In genomic region chr12:76042147-76042546, GRCh38 we compare ENCODE assay signal across 20 cellular contexts.
"Had no signal": no experiment of that assay in that cellular context is flagged by ENCODE, and none has a peak within 500 bp of the region (broad histone marks: within the 10 kb centered on the region; RNA-seq: fewer than 3 reads in every experiment).

No MANE protein-coding gene starts in this region.

- H3K27ac Mint-ChIP-seq: activated CD4-positive, alpha-beta T cell treated with anti-CD3 and anti-CD28 coated beads, Interleukin-2, amount 10 ng/mL, durations not matched to agents 24 days and 14 days; activated CD8-positive, alpha-beta T cell treated with anti-CD3 and anti-CD28 coated beads, Interleukin-2, amount 10 ng/mL, durations not matched to agents 7 days and 5 days; activated naive CD4-positive, alpha-beta T cell treated with anti-CD3 and anti-CD28 coated beads, Interleukin-2, amount 50 U/mL, for 24 hours; natural killer cell treated with Interleukin-12 subunit alpha and Interleukin-12 subunit beta and Interleukin-15 and Interleukin-18, amount 100 ng/mL, for 72 hours had no signal

- ATAC-seq: activated CD8-positive, alpha-beta T cell treated with anti-CD3 and anti-CD28 coated beads, Interleukin-2, amount 10 ng/mL, durations not matched to agents 7 days and 5 days; foreskin keratinocyte; natural killer cell treated with Interleukin-12 subunit alpha and Interleukin-12 subunit beta and Interleukin-15 and Interleukin-18, amount 100 ng/mL, for 72 hours had no signal

- H3K4me3 Mint-ChIP-seq: activated CD4-positive, alpha-beta T cell treated with anti-CD3 and anti-CD28 coated beads, Interleukin-2, amount 10 ng/mL, durations not matched to agents 24 days and 14 days; activated CD8-positive, alpha-beta T cell treated with anti-CD3 and anti-CD28 coated beads, Interleukin-2, amount 10 ng/mL, durations not matched to agents 7 days and 5 days; activated naive CD4-positive, alpha-beta T cell treated with anti-CD3 and anti-CD28 coated beads, Interleukin-2, amount 50 U/mL, for 24 hours; natural killer cell treated with Interleukin-12 subunit alpha and Interleukin-12 subunit beta and Interleukin-15 and Interleukin-18, amount 100 ng/mL, for 72 hours had no signal

- H3K27me3 ChIP-seq: adrenal gland, cardiac muscle cell, esophagus squamous epithelium, foreskin keratinocyte, tibial artery had no signal

- H3K27ac ChIP-seq: adrenal gland, cardiac muscle cell, esophagus squamous epithelium, foreskin keratinocyte, skin epidermis, tibial artery had no signal

- DNase-seq: activated CD4-positive, alpha-beta T cell treated with anti-CD3 and anti-CD28 coated beads, Interleukin-2, amount 10 ng/mL, durations not matched to agents 24 days and 14 days; activated CD4-positive, CD25-positive, alpha-beta regulatory T cell; activated CD8-positive, alpha-beta memory T cell treated with anti-CD3 and anti-CD28 coated beads, Interleukin-2, amount 50 U/mL, for 4 hours; activated CD8-positive, alpha-beta T cell treated with anti-CD3 and anti-CD28 coated beads, Interleukin-2, amount 10 ng/mL, durations not matched to agents 7 days and 5 days; activated effector memory CD4-positive, alpha-beta T cell treated with anti-CD3 and anti-CD28 coated beads, Interleukin-2, amount 50 U/mL, for 16 hours; activated T-cell treated with anti-CD3 and anti-CD28 coated beads, Interleukin-2, amount 50 U/mL, for 48 hours; adrenal gland; esophagus squamous epithelium; foreskin keratinocyte; head of caudate nucleus; kidney glomerular epithelial cell; mesendoderm; occipital lobe; stimulated activated CD4-positive, alpha-beta T cell treated with anti-CD3 and anti-CD28 coated beads, Interleukin-4, amount 100 ng/mL, for 24 hours; stimulated activated naive CD4-positive, alpha-beta T cell; tibial artery had no signal

- H3K4me1 ChIP-seq: adrenal gland had no signal

- H3K4me3 ChIP-seq: adrenal gland, cardiac muscle cell, esophagus squamous epithelium, skin epidermis, tibial artery had no signal

- H3K27me3 Mint-ChIP-seq: activated CD4-positive, alpha-beta T cell treated with anti-CD3 and anti-CD28 coated beads, Interleukin-2, amount 10 ng/mL, durations not matched to agents 24 days and 14 days; activated naive CD4-positive, alpha-beta T cell treated with anti-CD3 and anti-CD28 coated beads, Interleukin-2, amount 50 U/mL, for 24 hours; natural killer cell treated with Interleukin-12 subunit alpha and Interleukin-12 subunit beta and Interleukin-15 and Interleukin-18, amount 100 ng/mL, for 72 hours had no signal

- H3K9me3 Mint-ChIP-seq: activated CD4-positive, alpha-beta T cell treated with anti-CD3 and anti-CD28 coated beads, Interleukin-2, amount 10 ng/mL, durations not matched to agents 24 days and 14 days; activated naive CD4-positive, alpha-beta T cell treated with anti-CD3 and anti-CD28 coated beads, Interleukin-2, amount 50 U/mL, for 24 hours; natural killer cell treated with Interleukin-12 subunit alpha and Interleukin-12 subunit beta and Interleukin-15 and Interleukin-18, amount 100 ng/mL, for 72 hours had no signal

- H3K9me3 ChIP-seq: adrenal gland, esophagus squamous epithelium, tibial artery had no signal
